ENCODE assay signal across 16 cellular contexts in the genomic region with DNA sequence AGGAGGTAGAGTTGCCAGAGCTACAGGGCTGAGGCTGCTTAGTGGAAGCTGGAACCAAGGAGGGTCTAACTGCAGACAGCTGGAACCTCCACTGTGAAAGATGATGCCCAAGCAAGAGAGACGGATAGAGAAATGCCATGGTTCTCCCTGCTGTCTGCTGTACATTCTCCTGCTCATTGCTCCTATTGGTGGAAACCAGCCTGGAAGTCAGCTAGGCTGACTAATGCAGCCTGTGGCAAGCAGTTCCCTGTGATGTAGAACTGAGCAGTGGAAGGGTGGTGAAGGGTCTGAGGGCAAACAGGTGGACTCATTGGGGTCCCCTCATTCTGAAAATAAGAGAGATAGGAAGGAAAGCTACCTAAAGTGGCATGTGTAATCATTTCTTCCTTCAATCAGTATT.
DNase-seq lines count a peak whose midpoint lies in the region; ATAC-seq and TF ChIP-seq lines count a peak whose summit lies in the region.
"Had no signal": no experiment of that assay in that cellular context is flagged by ENCODE, and none has a peak within 500 bp of the region (broad histone marks: within the 10 kb centered on the region; RNA-seq: fewer than 3 reads in every experiment).

No MANE protein-coding gene starts in this region.

- H3K4me1 ChIP-seq in GM23248 (ENCODE audit: insufficient read depth) = peaks cover 37% of the 10 kb centered on the region

- H3K36me3 Mint-ChIP-seq in Calu3 (ENCODE audit: insufficient read depth, unreplicated experiment) = no peaks in the 10 kb centered on the region

- H3K4me3 ChIP-seq in GM23248 (no peak overlapping the region), foreskin fibroblast (ENCODE audit: low read depth in 1 of 2, low read length in 2 of 2) (no peak overlapping the region)

- H3K9me3 ChIP-seq in GM23248 (ENCODE audit: low read depth) = no peaks in the 10 kb centered on the region

- no peaks in the 10 kb centered on the region for H3K36me3 ChIP-seq in GM23248 (ENCODE audit: low read depth)

- H3K4me3 Mint-ChIP-seq in Calu3 (ENCODE audit: low read depth, unreplicated experiment) = no peak overlapping the region
- H3K4me3 Mint-ChIP-seq: B cell; CD4-positive, alpha-beta T cell had no signal

- H3K27ac Mint-ChIP-seq in Calu3 (ENCODE audit: unreplicated experiment) = no peak overlapping the region
- H3K27ac Mint-ChIP-seq: B cell; CD4-positive, alpha-beta T cell had no signal

- ATAC-seq in HG03025 (IDR thresholded peaks at IDR 0.05; ENCODE audit: low FRiP score, unreplicated experiment) = no peak
- ATAC-seq: HCT116 had no signal

- H3K9ac ChIP-seq in GM23248 = no peak overlapping the region

- 0 out of 2 replicates have a peak, but pooled peaks cover 2% of the 10 kb centered on the region for H3K9me2 ChIP-seq in GM23248 (ENCODE audit: insufficient read depth)

- H2AFZ ChIP-seq in GM23248 = no peak overlapping the region

- H3K27ac ChIP-seq in GM23248 = no peak overlapping the region

- no peak overlapping the region for H3K4me2 ChIP-seq in GM23248 (ENCODE audit: unreplicated experiment)

- H4K20me1 ChIP-seq in GM23248 (ENCODE audit: insufficient read depth) = no peaks in the 10 kb centered on the region

- DNase-seq in AG08395 (ENCODE audit: low spot score) (peak; percentile 7), GM23248 (peak; percentile 33), RPMI7951 (ENCODE audit: low read depth) (peak; percentile 51), foreskin fibroblast (peak; percentile 34 to 61), activated gamma-delta T cell (lab: John Stamatoyannopoulos, UW) (no peak), Calu3 (no peak), NCI-H510A treated with DMSO at 0.1 percent for 48 hours (lab: John Stamatoyannopoulos, UW) (no peak)
- DNase-seq: 8988T; C1 segment of cervical spinal cord; CD4-positive, alpha-beta T cell; DMS153; DMS79 treated with DMSO at 0.1 percent for 48 hours; GF-D8 had no signal

- H3K27me3 ChIP-seq in GM23248 (replicated peaks; ENCODE audit: insufficient read depth) = no peaks in the 10 kb centered on the region

- H3K27me3 Mint-ChIP-seq in Calu3 (ENCODE audit: unreplicated experiment) = no peaks in the 10 kb centered on the region
- H3K27me3 Mint-ChIP-seq: B cell; CD4-positive, alpha-beta T cell had no signal

- TF ChIP-seq CTCF in foreskin fibroblast (IDR thresholded peaks at IDR 0.05; ENCODE audit: low read depth, low read length) = no peak
- no peak for TF ChIP-seq CTCF in Calu3 (IDR thresholded peaks at IDR 0.05; ENCODE audit: unreplicated experiment)

- H3K79me2 ChIP-seq in GM23248 (ENCODE audit: insufficient read depth) = no peaks in the 10 kb centered on the region

- no TSS peak for BruUV-seq in Calu3 (replicated peaks; lab: Mats Ljungman, UMichigan)

- H3K9me3 Mint-ChIP-seq in Calu3 (ENCODE audit: low read depth, unreplicated experiment) = peaks cover 12% of the 10 kb centered on the region

- in situ Hi-C loops in GM23248 (cut with MboI) = no loop called here

- peaks cover 46% of the 10 kb centered on the region for H3K4me1 Mint-ChIP-seq in Calu3 (ENCODE audit: low read depth, unreplicated experiment)
- H3K4me1 Mint-ChIP-seq: B cell had no signal

- CTCF ChIA-PET in Calu3 (lab: Charles Lee) = no interaction called here

- 88 to 92% methylated on average over 1 of the region's 1 CpG for WGBS in GM23248 (ENCODE audit: low coverage in 1 of 2, low lambda C conversion rate in 2 of 2, missing lambda C conversion rate in 2 of 2), 2 experiments

- peaks cover 28% of the 10 kb centered on the region for H3F3A ChIP-seq in GM23248 (ENCODE audit: insufficient read depth)

- intact Hi-C loops in Calu3 (cut with micrococcal nuclease; ENCODE audit: unreplicated experiment) = no loop called here

Comparison
In these comparisons a context has a peak if more than half of its experiments do, and no peak if none do; other contexts are left out.
1. DNase-seq: peak in AG08395 (single experiment), GM23248 (single experiment), RPMI7951 (single experiment) and foreskin fibroblast (2 of 2); none in activated gamma-delta T cell (single experiment), Calu3 (single experiment) and NCI-H510A treated with DMSO at 0.1 percent for 48 hours (single experiment).